16 cellular contexts compared by ENCODE assay signal in genomic region chr4:106486533-106486932, GRCh38.
DNase-seq lines count a peak whose midpoint lies in the region; ATAC-seq lines count a peak whose summit lies in the region.
"Had no signal": no experiment of that assay in that cellular context is flagged by ENCODE, and none has a peak within 500 bp of the region (broad histone marks: within the 10 kb centered on the region; RNA-seq: fewer than 3 reads in every experiment).

No MANE protein-coding gene starts in this region.

- H3K27me3 Mint-ChIP-seq in stimulated activated memory B cell treated with anti-CD40 and anti-IgM and Interleukin-4, amounts not matched to agents 10 μg/mL and 1 μg/mL and 100 μg/mL, for 72 hours = peaks cover 28% of the 10 kb centered on the region

- H3F3A ChIP-seq in GM23248 (ENCODE audit: insufficient read depth) = no peaks in the 10 kb centered on the region

- H3K36me3 ChIP-seq in GM23248 (ENCODE audit: low read depth) = no peaks in the 10 kb centered on the region
- H3K36me3 ChIP-seq in HUES48 (ENCODE audit: control insufficient read depth, insufficient read depth, low read length) = no peaks in the 10 kb centered on the region
- H3K36me3 ChIP-seq in iPS-20b (ENCODE audit: insufficient read depth, low read depth, low read length) = no peaks in the 10 kb centered on the region
- H3K36me3 ChIP-seq: BLaER1 treated with 17β-estradiol and CSF1 and Interleukin-3, amounts not matched to agents 10 nM and 100 nM had no signal

- no peaks in the 10 kb centered on the region for H4K20me1 ChIP-seq in GM23248 (ENCODE audit: insufficient read depth)
- H4K20me1 ChIP-seq: BLaER1 treated with 17β-estradiol and CSF1 and Interleukin-3, amounts not matched to agents 10 nM and 100 nM had no signal

- H3K4me3 ChIP-seq in GM23248 (no peak overlapping the region), HUES48 (ENCODE audit: low read depth, low read length) (peak overlapping the region; percentile 8; the same call in 1 of the 2 replicates), iPS-20b (ENCODE audit: low read length) (peak overlapping the region; percentile 28; the same call in 1 of the 2 replicates)
- H3K4me3 ChIP-seq: BLaER1 treated with 17β-estradiol and CSF1 and Interleukin-3, amounts not matched to agents 10 nM and 100 nM had no signal

- no peak overlapping the region for H3K27ac Mint-ChIP-seq in stimulated activated memory B cell treated with anti-CD40 and anti-IgM and Interleukin-4, amounts not matched to agents 10 μg/mL and 1 μg/mL and 100 μg/mL, for 72 hours
- H3K27ac Mint-ChIP-seq: CD4-positive, CD25-positive, alpha-beta regulatory T cell; HFFc6 had no signal

- peaks cover 8% of the 10 kb centered on the region for H3K9me3 Mint-ChIP-seq in stimulated activated memory B cell treated with anti-CD40 and anti-IgM and Interleukin-4, amounts not matched to agents 10 μg/mL and 1 μg/mL and 100 μg/mL, for 72 hours
- H3K9me3 Mint-ChIP-seq: HFFc6 had no signal

- H3K4me3 Mint-ChIP-seq in stimulated activated memory B cell treated with anti-CD40 and anti-IgM and Interleukin-4, amounts not matched to agents 10 μg/mL and 1 μg/mL and 100 μg/mL, for 72 hours = no peak overlapping the region
- H3K4me3 Mint-ChIP-seq: CD4-positive, CD25-positive, alpha-beta regulatory T cell; HFFc6 had no signal

- in situ Hi-C loops in GM23248 (cut with MboI) = no loop called here

- no peaks in the 10 kb centered on the region for H3K4me1 Mint-ChIP-seq in stimulated activated memory B cell treated with anti-CD40 and anti-IgM and Interleukin-4, amounts not matched to agents 10 μg/mL and 1 μg/mL and 100 μg/mL, for 72 hours
- H3K4me1 Mint-ChIP-seq: CD4-positive, CD25-positive, alpha-beta regulatory T cell had no signal

- H3K4me2 ChIP-seq in GM23248 (ENCODE audit: unreplicated experiment) = no peak overlapping the region
- H3K4me2 ChIP-seq: BLaER1 treated with 17β-estradiol and CSF1 and Interleukin-3, amounts not matched to agents 10 nM and 100 nM had no signal

- H3K9me3 ChIP-seq in GM23248 (ENCODE audit: low read depth) (no peaks in the 10 kb centered on the region), HUES48 (ENCODE audit: control insufficient read depth, insufficient read depth, low read length) (no peaks in the 10 kb centered on the region), iPS-20b (ENCODE audit: insufficient read depth, low read depth, low read length) (no peaks in the 10 kb centered on the region)

- H2AFZ ChIP-seq in GM23248 = no peak overlapping the region

- peak; percentile 45 for DNase-seq in GM23248
- DNase-seq in amniotic epithelial cell (ENCODE audit: low read depth) = peak; percentile 13
- DNase-seq in NK-92 (lab: John Stamatoyannopoulos, UW; ENCODE audit: unreplicated experiment) = no peak
- DNase-seq in NCI-H446 (lab: John Stamatoyannopoulos, UW) = no peak
- no peak for DNase-seq in NCI-H1930 (lab: John Stamatoyannopoulos, UW)
- DNase-seq: ACHN; CD4-positive, CD25-positive, alpha-beta regulatory T cell; DMS79; H7; HFFc6; IMR-90; KBM-7 had no signal

- WGBS in GM23248 (ENCODE audit: low coverage in 1 of 2, low lambda C conversion rate in 2 of 2, missing lambda C conversion rate in 2 of 2), 2 experiments = 49 to 70% methylated on average over 2 of the region's 2 CpGs

- no peak overlapping the region for H3K9ac ChIP-seq in GM23248
- H3K9ac ChIP-seq in HUES48 (ENCODE audit: low read depth, low read length) = no peak overlapping the region
- no peak overlapping the region for H3K9ac ChIP-seq in iPS-20b (ENCODE audit: low read depth, low read length)
- H3K9ac ChIP-seq: BLaER1 treated with 17β-estradiol and CSF1 and Interleukin-3, amounts not matched to agents 10 nM and 100 nM had no signal

- H3K79me2 ChIP-seq in GM23248 (ENCODE audit: insufficient read depth) = no peaks in the 10 kb centered on the region

- no peaks in the 10 kb centered on the region; the same call in 1 of the 2 replicates for H3K4me1 ChIP-seq in GM23248 (ENCODE audit: insufficient read depth)
- H3K4me1 ChIP-seq in HUES48 (ENCODE audit: control insufficient read depth, insufficient read depth, low read length) = peaks cover 11% of the 10 kb centered on the region
- peaks cover 16% of the 10 kb centered on the region for H3K4me1 ChIP-seq in iPS-20b (ENCODE audit: insufficient read depth, low read length)
- H3K4me1 ChIP-seq: BLaER1 treated with 17β-estradiol and CSF1 and Interleukin-3, amounts not matched to agents 10 nM and 100 nM had no signal

- H3K9me2 ChIP-seq in GM23248 (ENCODE audit: insufficient read depth) = no peaks in the 10 kb centered on the region

- H3K27ac ChIP-seq in GM23248 = no peak overlapping the region
- no peak overlapping the region for H3K27ac ChIP-seq in HUES48 (ENCODE audit: low read depth, low read length)
- H3K27ac ChIP-seq in iPS-20b (ENCODE audit: low read length) = no peak overlapping the region
- H3K27ac ChIP-seq: BLaER1 treated with 17β-estradiol and CSF1 and Interleukin-3, amounts not matched to agents 10 nM and 100 nM had no signal

- ATAC-seq in stimulated activated memory B cell treated with anti-CD40 and anti-IgM and Interleukin-4, amounts not matched to agents 10 μg/mL and 1 μg/mL and 100 μg/mL, for 72 hours = no peak

- no peaks in the 10 kb centered on the region for H3K27me3 ChIP-seq in GM23248 (replicated peaks; ENCODE audit: insufficient read depth)
- H3K27me3 ChIP-seq in HUES48 (ENCODE audit: control insufficient read depth, insufficient read depth, low read length) = no peaks in the 10 kb centered on the region
- no peaks in the 10 kb centered on the region for H3K27me3 ChIP-seq in iPS-20b (ENCODE audit: insufficient read depth, low read length)
- H3K27me3 ChIP-seq: BLaER1 treated with 17β-estradiol and CSF1 and Interleukin-3, amounts not matched to agents 10 nM and 100 nM had no signal

- no peaks in the 10 kb centered on the region for H3K36me3 Mint-ChIP-seq in stimulated activated memory B cell treated with anti-CD40 and anti-IgM and Interleukin-4, amounts not matched to agents 10 μg/mL and 1 μg/mL and 100 μg/mL, for 72 hours
- H3K36me3 Mint-ChIP-seq: CD4-positive, CD25-positive, alpha-beta regulatory T cell had no signal

Comparison
In these comparisons a context has a peak if more than half of its experiments do, and no peak if none do; other contexts are left out.
1. DNase-seq: peak in GM23248 (single experiment) and amniotic epithelial cell (single experiment); none in NK-92 (single experiment), NCI-H446 (0 of 2) and NCI-H1930 (0 of 2).